In genomic region chr5:176396330-176396729, GRCh38 we compare ENCODE assay signal across 19 cellular contexts. TPM values are rescaled to one million over a fixed set of nuclear protein-coding genes. Genes with fewer than 3 reads are reported as not detected.
DNase-seq lines count a peak whose midpoint lies in the region; ATAC-seq and TF ChIP-seq lines count a peak whose summit lies in the region.
"Had no signal": no experiment of that assay in that cellular context is flagged by ENCODE, and none has a peak within 500 bp of the region (broad histone marks: within the 10 kb centered on the region; RNA-seq: fewer than 3 reads in every experiment).

No MANE protein-coding gene starts in this region.

- intact Hi-C loops in activated CD8-positive, alpha-beta T cell treated with anti-CD3 and anti-CD28 coated beads for 36 hours (cut with micrococcal nuclease), result no loop called here
- intact Hi-C loops in esophagus muscularis mucosa (cut with DNase I), result no loop called here

- no peaks in the 10 kb centered on the region for H3K9me3 ChIP-seq in esophagus muscularis mucosa
- H3K9me3 ChIP-seq in trophoblast cell (ENCODE audit: insufficient read depth, low read depth, low read length), result no peaks in the 10 kb centered on the region
- H3K9me3 ChIP-seq: prostate gland, suprapubic skin had no signal

- H3K14ac ChIP-seq in trophoblast cell (ENCODE audit: low read length), result no peak overlapping the region

- H3K27ac Mint-ChIP-seq in activated CD8-positive, alpha-beta T cell treated with anti-CD3 and anti-CD28 coated beads for 36 hours, result peak overlapping the region; percentile 14
- H3K27ac Mint-ChIP-seq in activated CD8-positive, alpha-beta T cell treated with anti-CD3 and anti-CD28 coated beads, Interleukin-2, amount 10 ng/mL, durations not matched to agents 7 days and 5 days, result no peak overlapping the region
- H3K27ac Mint-ChIP-seq: activated naive CD4-positive, alpha-beta T cell treated with anti-CD3 and anti-CD28 coated beads, Interleukin-2, amount 50 U/mL, for 24 hours; T-helper 1 cell treated with Interleukin-12 subunit alpha and Interleukin-12 subunit beta and Interleukin-4 antibody, amounts not matched to agents 30 μg/mL and 1 μg/mL, for 36 hours had no signal

- no peak overlapping the region for H2BK120ac ChIP-seq in trophoblast cell (ENCODE audit: insufficient read depth, low read length, poor library complexity)

- no peak overlapping the region for H3K4ac ChIP-seq in trophoblast cell (ENCODE audit: low read depth, low read length)

- peak overlapping the region; percentile 51 for H3K18ac ChIP-seq in trophoblast cell (ENCODE audit: low read length)

- POLR2A ChIA-PET in activated CD8-positive, alpha-beta T cell treated with anti-CD3 and anti-CD28 coated beads for 36 hours (lab: Charles Lee), result no interaction called here
- POLR2A ChIA-PET in activated CD8-positive, alpha-beta T cell treated with anti-CD3 and anti-CD28 coated beads, Interleukin-2, amount 10 ng/mL, durations not matched to agents 7 days and 5 days (lab: Charles Lee), result no interaction called here

- no peaks in the 10 kb centered on the region for H3K9me3 Mint-ChIP-seq in activated CD8-positive, alpha-beta T cell treated with anti-CD3 and anti-CD28 coated beads for 36 hours
- no peaks in the 10 kb centered on the region for H3K9me3 Mint-ChIP-seq in activated CD8-positive, alpha-beta T cell treated with anti-CD3 and anti-CD28 coated beads, Interleukin-2, amount 10 ng/mL, durations not matched to agents 7 days and 5 days (ENCODE audit: insufficient read depth)
- H3K9me3 Mint-ChIP-seq: activated naive CD4-positive, alpha-beta T cell treated with anti-CD3 and anti-CD28 coated beads, Interleukin-2, amount 50 U/mL, for 24 hours; T-helper 1 cell treated with Interleukin-12 subunit alpha and Interleukin-12 subunit beta and Interleukin-4 antibody, amounts not matched to agents 30 μg/mL and 1 μg/mL, for 36 hours had no signal

- H3K23ac ChIP-seq in trophoblast cell (ENCODE audit: low read length), result no peak overlapping the region

- H4K8ac ChIP-seq in trophoblast cell (ENCODE audit: low read depth, low read length), result peak overlapping the region; percentile 59

- no peak overlapping the region for H2BK5ac ChIP-seq in trophoblast cell (ENCODE audit: low read depth, low read length, poor library complexity)

- no peak overlapping the region for H2AFZ ChIP-seq in trophoblast cell (ENCODE audit: insufficient read depth, low read length, poor library complexity)
- H2AFZ ChIP-seq: PC-9 had no signal

- no peak overlapping the region for H3K4me3 Mint-ChIP-seq in activated CD8-positive, alpha-beta T cell treated with anti-CD3 and anti-CD28 coated beads for 36 hours
- H3K4me3 Mint-ChIP-seq in activated CD8-positive, alpha-beta T cell treated with anti-CD3 and anti-CD28 coated beads, Interleukin-2, amount 10 ng/mL, durations not matched to agents 7 days and 5 days, result no peak overlapping the region
- H3K4me3 Mint-ChIP-seq: activated naive CD4-positive, alpha-beta T cell treated with anti-CD3 and anti-CD28 coated beads, Interleukin-2, amount 50 U/mL, for 24 hours; T-helper 1 cell treated with Interleukin-12 subunit alpha and Interleukin-12 subunit beta and Interleukin-4 antibody, amounts not matched to agents 30 μg/mL and 1 μg/mL, for 36 hours had no signal

- H3K27me3 ChIP-seq in esophagus muscularis mucosa (no peaks in the 10 kb centered on the region), trophoblast cell (ENCODE audit: insufficient read depth, low read length) (no peaks in the 10 kb centered on the region)
- H3K27me3 ChIP-seq: suprapubic skin had no signal

- no peak for TF ChIP-seq CTCF in activated CD8-positive, alpha-beta T cell treated with anti-CD3 and anti-CD28 coated beads for 36 hours (IDR thresholded peaks at IDR 0.05)
- TF ChIP-seq CTCF in esophagus muscularis mucosa (IDR thresholded peaks at IDR 0.05), result no peak

- no peaks in the 10 kb centered on the region for H3K27me3 Mint-ChIP-seq in activated CD8-positive, alpha-beta T cell treated with anti-CD3 and anti-CD28 coated beads for 36 hours
- H3K27me3 Mint-ChIP-seq in activated CD8-positive, alpha-beta T cell treated with anti-CD3 and anti-CD28 coated beads, Interleukin-2, amount 10 ng/mL, durations not matched to agents 7 days and 5 days (ENCODE audit: low read depth), result no peaks in the 10 kb centered on the region
- H3K27me3 Mint-ChIP-seq: activated naive CD4-positive, alpha-beta T cell treated with anti-CD3 and anti-CD28 coated beads, Interleukin-2, amount 50 U/mL, for 24 hours had no signal

- H3K27ac ChIP-seq in esophagus muscularis mucosa (replicated peaks in 1 of 4) (peak overlapping the region; percentile 20 to 56 (median 54)), trophoblast cell (ENCODE audit: low read depth, low read length) (peak overlapping the region; percentile 28)
- H3K27ac ChIP-seq: PC-9, prostate gland, suprapubic skin had no signal

- peaks cover 10% of the 10 kb centered on the region for H3K36me3 Mint-ChIP-seq in activated CD8-positive, alpha-beta T cell treated with anti-CD3 and anti-CD28 coated beads for 36 hours (ENCODE audit: low read depth)
- peaks cover 10% of the 10 kb centered on the region for H3K36me3 Mint-ChIP-seq in activated CD8-positive, alpha-beta T cell treated with anti-CD3 and anti-CD28 coated beads, Interleukin-2, amount 10 ng/mL, durations not matched to agents 7 days and 5 days (ENCODE audit: low read depth)

- DNase-seq in activated CD8-positive, alpha-beta T cell treated with anti-CD3 and anti-CD28 coated beads for 36 hours, result no peak
- no peak for DNase-seq in activated CD8-positive, alpha-beta T cell treated with anti-CD3 and anti-CD28 coated beads, Interleukin-2, amount 10 ng/mL, durations not matched to agents 7 days and 5 days
- peak; percentile 22 for DNase-seq in NCI-H82 treated with DMSO at 0.1 percent for 48 hours (lab: John Stamatoyannopoulos, UW; ENCODE audit: unreplicated experiment)
- DNase-seq in esophagus muscularis mucosa (ENCODE audit: extremely low spot score), result no peak
- DNase-seq in trophoblast cell, result no peak
- DNase-seq in activated gamma-delta T cell (lab: John Stamatoyannopoulos, UW), result no peak
- DNase-seq: activated CD4-positive, alpha-beta T cell treated with anti-CD3 and anti-CD28 coated beads for 1 hour; activated CD8-positive, alpha-beta memory T cell treated with anti-CD3 and anti-CD28 coated beads, Interleukin-2, amount 50 U/mL, for 48 hours; head of caudate nucleus; KBM-7; NCI-H1105 treated with DMSO at 0.1 percent for 48 hours had no signal

- no peak overlapping the region for H4K12ac ChIP-seq in trophoblast cell (ENCODE audit: low read depth, low read length)

- peaks cover 13 to 30% (median 21%) of the 10 kb centered on the region in 4 donors for H3K4me1 ChIP-seq in esophagus muscularis mucosa
- H3K4me1 ChIP-seq in trophoblast cell (ENCODE audit: control insufficient read depth in 1 of 2, insufficient read depth in 2 of 2, low read length in 2 of 2), result peaks cover 5 to 11% of the 10 kb centered on the region in 2 experiments
- H3K4me1 ChIP-seq: prostate gland had no signal

- H3K4me3 ChIP-seq in esophagus muscularis mucosa (no peak overlapping the region), trophoblast cell (ENCODE audit: low read depth, low read length) (no peak overlapping the region)
- H3K4me3 ChIP-seq: PC-9, prostate gland, suprapubic skin had no signal

- H3K79me1 ChIP-seq in trophoblast cell (ENCODE audit: low read length), result peaks cover 2% of the 10 kb centered on the region

- no peak overlapping the region for H3K9ac ChIP-seq in trophoblast cell (ENCODE audit: low read length)

- H3K36me3 ChIP-seq in esophagus muscularis mucosa (peaks cover 14 to 90% (median 71%) of the 10 kb centered on the region in 4 donors), trophoblast cell (ENCODE audit: control insufficient read depth in 1 of 2, insufficient read depth in 2 of 2, low read length in 2 of 2) (peaks cover 46 to 59% of the 10 kb centered on the region in 2 experiments)
- H3K36me3 ChIP-seq: prostate gland had no signal

- peak overlapping the region; percentile 50 for H4K91ac ChIP-seq in trophoblast cell (ENCODE audit: low read depth, low read length)

- no peak for ATAC-seq in activated CD8-positive, alpha-beta T cell treated with anti-CD3 and anti-CD28 coated beads for 36 hours
- no peak for ATAC-seq in activated CD8-positive, alpha-beta T cell treated with anti-CD3 and anti-CD28 coated beads, Interleukin-2, amount 10 ng/mL, durations not matched to agents 7 days and 5 days
- ATAC-seq in HG03469 (IDR thresholded peaks at IDR 0.05; ENCODE audit: unreplicated experiment) (no peak), HG03520 (IDR thresholded peaks at IDR 0.05; ENCODE audit: unreplicated experiment) (no peak)

- no peaks in the 10 kb centered on the region for H3K4me1 Mint-ChIP-seq in activated CD8-positive, alpha-beta T cell treated with anti-CD3 and anti-CD28 coated beads for 36 hours (ENCODE audit: low read depth)
- H3K4me1 Mint-ChIP-seq in activated CD8-positive, alpha-beta T cell treated with anti-CD3 and anti-CD28 coated beads, Interleukin-2, amount 10 ng/mL, durations not matched to agents 7 days and 5 days (ENCODE audit: low read depth), result peaks cover 4% of the 10 kb centered on the region
- H3K4me1 Mint-ChIP-seq: activated naive CD4-positive, alpha-beta T cell treated with anti-CD3 and anti-CD28 coated beads, Interleukin-2, amount 50 U/mL, for 24 hours had no signal

- no peak for TF ChIP-seq POLR2A in esophagus muscularis mucosa (IDR thresholded peaks at IDR 0.05; ENCODE audit: low read depth)

- no peaks in the 10 kb centered on the region for H3K79me2 ChIP-seq in trophoblast cell (ENCODE audit: control insufficient read depth, insufficient read depth, low read length, poor library complexity)

- WGBS in esophagus muscularis mucosa, result 61% methylated on average over 5 of the region's 6 CpGs
- no CpG with 5 or more reads among the region's 6 CpGs for WGBS in trophoblast cell (ENCODE audit: extremely low coverage, insufficient coverage, insufficient read length)

- no peak overlapping the region for H2AK5ac ChIP-seq in trophoblast cell (ENCODE audit: low read length)

- CTCF ChIA-PET in activated CD8-positive, alpha-beta T cell treated with anti-CD3 and anti-CD28 coated beads for 36 hours (lab: Charles Lee), result no interaction called here
- CTCF ChIA-PET in activated CD8-positive, alpha-beta T cell treated with anti-CD3 and anti-CD28 coated beads, Interleukin-2, amount 10 ng/mL, durations not matched to agents 7 days and 5 days (lab: Charles Lee), result no interaction called here

- peak overlapping the region; percentile 26 for H2BK12ac ChIP-seq in trophoblast cell (ENCODE audit: low read length)

- TF ChIP-seq EP300 in esophagus muscularis mucosa (IDR thresholded peaks at IDR 0.05), result no peak

- no peak overlapping the region for H3K4me2 ChIP-seq in trophoblast cell (ENCODE audit: low read length)
- H3K4me2 ChIP-seq: PC-9 had no signal

RNA-seq across cellular contexts. Expression of gene HIGD2A, which starts 7.8 kb away (rescaled TPM):
- total RNA-seq in activated CD8-positive, alpha-beta T cell treated with anti-CD3 and anti-CD28 coated beads for 36 hours, result 100 to 1,000 TPM; 118 to 120 TPM
- total RNA-seq in activated CD8-positive, alpha-beta T cell treated with anti-CD3 and anti-CD28 coated beads, Interleukin-2, amount 10 ng/mL, durations not matched to agents 7 days and 5 days, result 100 to 1,000 TPM; 129 to 142 TPM
- total RNA-seq in esophagus muscularis mucosa, result 100 to 1,000 TPM; 120 to 179 (median 160) TPM
- polyA plus RNA-seq in trophoblast cell (2013), result 172 and 175 TPM in 2 replicates

RNA-seq across cellular contexts. Expression of gene NOP16, which starts 7.9 kb away (rescaled TPM):
- total RNA-seq in activated CD8-positive, alpha-beta T cell treated with anti-CD3 and anti-CD28 coated beads for 36 hours, result 10 to 100 TPM; 71.8 to 75.1 TPM
- total RNA-seq in activated CD8-positive, alpha-beta T cell treated with anti-CD3 and anti-CD28 coated beads, Interleukin-2, amount 10 ng/mL, durations not matched to agents 7 days and 5 days, result 10 to 100 TPM; 44.5 to 46.3 TPM
- 10 to 100 TPM in 2 of 4 donors, 1 to 10 TPM in 2; 7.5 to 23.4 (median 10.8) TPM for total RNA-seq in esophagus muscularis mucosa
- 27.9 and 28.9 TPM in 2 replicates for polyA plus RNA-seq in trophoblast cell (2013)

RNA-seq across cellular contexts. Expression of gene CLTB, which starts 20.0 kb away (rescaled TPM):
- 10 to 100 TPM; 48.2 to 48.6 TPM for total RNA-seq in activated CD8-positive, alpha-beta T cell treated with anti-CD3 and anti-CD28 coated beads for 36 hours
- 10 to 100 TPM; 65.4 to 67.7 TPM for total RNA-seq in activated CD8-positive, alpha-beta T cell treated with anti-CD3 and anti-CD28 coated beads, Interleukin-2, amount 10 ng/mL, durations not matched to agents 7 days and 5 days
- total RNA-seq in esophagus muscularis mucosa, result 100 to 1,000 TPM; 220 to 267 (median 239) TPM
- 128 and 137 TPM in 2 replicates for polyA plus RNA-seq in trophoblast cell (2013)

RNA-seq across cellular contexts. Expression of gene ARL10, which starts 31.0 kb away (rescaled TPM):
- 10 to 100 TPM; 15.6 to 17.0 TPM for total RNA-seq in activated CD8-positive, alpha-beta T cell treated with anti-CD3 and anti-CD28 coated beads for 36 hours
- total RNA-seq in activated CD8-positive, alpha-beta T cell treated with anti-CD3 and anti-CD28 coated beads, Interleukin-2, amount 10 ng/mL, durations not matched to agents 7 days and 5 days, result 10 to 100 TPM in 1 of 2 experiments, 1 to 10 TPM in 1; 8.6 to 11.0 TPM
- 10 to 100 TPM in 1 of 4 donors, 1 to 10 TPM in 3; 5.4 to 16.9 (median 7.1) TPM for total RNA-seq in esophagus muscularis mucosa
- 3.0 and 3.7 TPM in 2 replicates for polyA plus RNA-seq in trophoblast cell (2013)
- total RNA-seq: NCI-H460 had no signal

RNA-seq across cellular contexts. Expression of gene KIAA1191, which starts 34.8 kb away (rescaled TPM):
- 10 to 100 TPM; 39.4 to 40.8 TPM for total RNA-seq in activated CD8-positive, alpha-beta T cell treated with anti-CD3 and anti-CD28 coated beads for 36 hours
- 10 to 100 TPM; 51.0 to 55.7 TPM for total RNA-seq in activated CD8-positive, alpha-beta T cell treated with anti-CD3 and anti-CD28 coated beads, Interleukin-2, amount 10 ng/mL, durations not matched to agents 7 days and 5 days
- 100 to 1,000 TPM; 115 to 157 (median 139) TPM for total RNA-seq in esophagus muscularis mucosa
- 60.9 and 62.1 TPM in 2 replicates for polyA plus RNA-seq in trophoblast cell (2013)
